In the genomic region with DNA sequence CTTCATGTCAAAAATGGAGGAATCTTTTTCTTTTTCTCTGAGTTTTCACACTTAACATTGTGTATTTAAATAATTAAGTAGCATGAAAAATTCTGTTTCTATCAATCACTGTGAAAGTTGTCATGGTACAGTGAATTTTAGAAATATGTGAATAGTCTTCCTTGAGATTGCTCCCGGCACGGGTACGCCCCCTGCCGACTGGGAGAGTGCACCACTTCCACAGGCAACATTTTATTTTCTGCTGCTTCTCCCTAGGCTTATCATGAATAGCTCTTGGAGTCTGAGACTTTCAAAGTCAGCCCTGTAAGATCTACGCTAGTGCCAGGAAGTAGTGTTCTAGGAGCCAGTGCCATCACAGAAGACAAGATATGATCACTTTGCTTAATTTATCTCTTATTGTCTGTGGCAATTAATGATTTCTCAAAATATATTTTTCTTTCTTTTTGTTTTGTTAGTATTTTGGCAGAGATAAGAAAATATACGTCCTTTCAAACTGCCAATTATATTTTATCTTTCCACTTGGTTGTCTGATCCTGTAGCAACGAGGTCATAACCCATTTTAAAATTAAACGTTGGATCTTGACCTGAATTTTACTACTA, we compare ENCODE assay signal across 8 cellular contexts.
DNase-seq lines count a peak whose midpoint lies in the region; ATAC-seq lines count a peak whose summit lies in the region.

No MANE protein-coding gene starts in this region.

- H2BK15ac ChIP-seq in mesendoderm (replicated peaks; ENCODE audit: low read depth): no peak overlapping the region

- H3K27me3 ChIP-seq in mesendoderm (ENCODE audit: insufficient read depth, low read length, poor library complexity): no peaks in the 10 kb centered on the region

- H3K4me3 ChIP-seq in mesendoderm (ENCODE audit: low read length): no peak overlapping the region

- no peaks in the 10 kb centered on the region for H3K79me2 ChIP-seq in mesendoderm (ENCODE audit: control insufficient read depth, insufficient read depth, low read length)

- H3K18ac ChIP-seq in mesendoderm (ENCODE audit: low read length): no peak overlapping the region

- H4K8ac ChIP-seq in mesendoderm (ENCODE audit: low read depth, low read length): no peak overlapping the region

- H2BK5ac ChIP-seq in mesendoderm (ENCODE audit: low read length): no peak overlapping the region

- no peak overlapping the region for H3K56ac ChIP-seq in mesendoderm (ENCODE audit: low read length)

- H3K27ac ChIP-seq in mesendoderm (ENCODE audit: low read depth, low read length): no peak overlapping the region

- no peaks in the 10 kb centered on the region for H3K36me3 ChIP-seq in mesendoderm (ENCODE audit: control insufficient read depth, insufficient read depth, low read length)

- no peak overlapping the region for H2BK120ac ChIP-seq in mesendoderm (ENCODE audit: low read depth, low read length)

- no peak overlapping the region for H4K5ac ChIP-seq in mesendoderm (ENCODE audit: low read length)

- no peak overlapping the region for H3K23ac ChIP-seq in mesendoderm (ENCODE audit: low read length)

- H3K4me2 ChIP-seq in mesendoderm (ENCODE audit: low read length): no peak overlapping the region

- WGBS in mesendoderm (ENCODE audit: extremely low coverage, insufficient coverage, low lambda C conversion rate): no CpG with 5 or more reads among the region's 8 CpGs

- H3K4me1 ChIP-seq in mesendoderm (ENCODE audit: control insufficient read depth, low read depth, low read length): no peaks in the 10 kb centered on the region

- no peaks in the 10 kb centered on the region for H3K79me1 ChIP-seq in mesendoderm (ENCODE audit: low read length)

- ATAC-seq in GM18867 (IDR thresholded peaks at IDR 0.05; ENCODE audit: unreplicated experiment): peak; percentile 81
- peak; percentile 78 for ATAC-seq in HG02981 (IDR thresholded peaks at IDR 0.05; ENCODE audit: unreplicated experiment)

- DNase-seq in D341Med (ENCODE audit: low spot score) (peak; percentile 75), NCI-H82 (lab: John Stamatoyannopoulos, UW) (peak; percentile 64), cerebellar cortex (ENCODE audit: low spot score) (peak; percentile 15), mesendoderm (peak; percentile 74), NCI-H187 (lab: John Stamatoyannopoulos, UW) (no peak)
- DNase-seq in activated CD4-positive, CD25-positive, alpha-beta regulatory T cell treated with anti-CD3 and anti-CD28 coated beads, Interleukin-2, amount 50 U/mL, for 72 hours: no peak

- no peak overlapping the region for H3K9ac ChIP-seq in mesendoderm (ENCODE audit: low read length)

- H3K4ac ChIP-seq in mesendoderm (ENCODE audit: low read depth, low read length): no peak overlapping the region

- no peak overlapping the region for H2AK5ac ChIP-seq in mesendoderm (ENCODE audit: low read length)

Comparison
In these comparisons a context has a peak if more than half of its experiments do, and no peak if none do; other contexts are left out.
1. DNase-seq: peak in D341Med (single experiment), NCI-H82 (single experiment), cerebellar cortex (single experiment) and mesendoderm (single experiment); none in activated CD4-positive, CD25-positive, alpha-beta regulatory T cell treated with anti-CD3 and anti-CD28 coated beads, Interleukin-2, amount 50 U/mL, for 72 hours (single experiment) and NCI-H187 (0 of 2).